In genomic region chr3:14459384-14459783, GRCh38 we compare ENCODE assay signal across 1 cellular context.
TF ChIP-seq lines count a peak whose summit lies in the region.

No MANE protein-coding gene starts in this region.

TF ChIP-seq in K562, 482 proteins besides CTCF, POLR2A, EP300 and RAD21:
- TF ChIP-seq POLR2G (IDR thresholded peaks at IDR 0.05; ENCODE audit: low read depth, low read length): peak; percentile 41; the same call in 1 of the 2 replicates
- TF ChIP-seq, protein P1, sequence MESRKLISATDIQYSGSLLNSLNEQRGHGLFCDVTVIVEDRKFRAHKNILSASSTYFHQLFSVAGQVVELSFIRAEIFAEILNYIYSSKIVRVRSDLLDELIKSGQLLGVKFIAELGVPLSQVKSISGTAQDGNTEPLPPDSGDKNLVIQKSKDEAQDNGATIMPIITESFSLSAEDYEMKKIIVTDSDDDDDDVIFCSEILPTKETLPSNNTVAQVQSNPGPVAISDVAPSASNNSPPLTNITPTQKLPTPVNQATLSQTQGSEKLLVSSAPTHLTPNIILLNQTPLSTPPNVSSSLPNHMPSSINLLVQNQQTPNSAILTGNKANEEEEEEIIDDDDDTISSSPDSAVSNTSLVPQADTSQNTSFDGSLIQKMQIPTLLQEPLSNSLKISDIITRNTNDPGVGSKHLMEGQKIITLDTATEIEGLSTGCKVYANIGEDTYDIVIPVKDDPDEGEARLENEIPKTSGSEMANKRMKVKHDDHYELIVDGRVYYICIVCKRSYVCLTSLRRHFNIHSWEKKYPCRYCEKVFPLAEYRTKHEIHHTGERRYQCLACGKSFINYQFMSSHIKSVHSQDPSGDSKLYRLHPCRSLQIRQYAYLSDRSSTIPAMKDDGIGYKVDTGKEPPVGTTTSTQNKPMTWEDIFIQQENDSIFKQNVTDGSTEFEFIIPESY (CRISPR knock-in tag; IDR thresholded peaks at IDR 0.05): no peak
